Comparison of ENCODE assay signal across 8 cellular contexts in the genomic region with DNA sequence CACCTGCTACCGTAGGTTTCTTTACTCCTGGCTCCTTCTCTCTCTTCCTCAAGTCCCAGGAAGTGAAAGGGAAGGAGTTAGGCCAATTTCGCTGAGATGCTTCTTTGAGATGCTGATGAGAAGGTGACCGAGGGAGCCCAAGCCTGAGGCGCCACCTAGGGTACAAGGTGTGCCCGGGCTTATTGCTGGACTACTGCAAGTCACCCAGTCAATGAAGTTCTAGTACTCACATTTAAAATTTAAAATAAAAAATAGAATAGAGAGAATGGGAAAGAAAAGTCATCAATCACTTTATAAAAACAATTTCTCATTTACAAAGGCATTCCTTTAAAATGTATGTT. TPM values are rescaled to one million over a fixed set of nuclear protein-coding genes. Genes with fewer than 3 reads are reported as not detected.
DNase-seq lines count a peak whose midpoint lies in the region; ATAC-seq, FAIRE-seq and TF ChIP-seq lines count a peak whose summit lies in the region.

No MANE protein-coding gene starts in this region.

- DNase-seq in ELR (ENCODE audit: low read depth) (peak; percentile 62), iPS-NIHi7 (ENCODE audit: extremely low spot score) (peak; percentile 82), natural killer cell (no peak), GM19239 (ENCODE audit: insufficient read length, low spot score) (no peak)
- DNase-seq in activated CD8-positive, alpha-beta T cell treated with anti-CD3 and anti-CD28 coated beads, Interleukin-2, amount 10 ng/mL, durations not matched to agents 7 days and 5 days, result peak; percentile 35
- DNase-seq in activated naive CD4-positive, alpha-beta T cell treated with Interleukin-2 at 50 U/mL for 16 hours, result no peak
- no peak for DNase-seq in stimulated activated CD4-positive, alpha-beta T cell treated with anti-CD3 and anti-CD28 coated beads, Interleukin-4, amount 100 ng/mL, for 4 hours

- no peaks in the 10 kb centered on the region for H3K4me1 Mint-ChIP-seq in activated CD8-positive, alpha-beta T cell treated with anti-CD3 and anti-CD28 coated beads, Interleukin-2, amount 10 ng/mL, durations not matched to agents 7 days and 5 days (ENCODE audit: low read depth)
- no peaks in the 10 kb centered on the region for H3K4me1 Mint-ChIP-seq in natural killer cell

- peak; percentile 60 for TF ChIP-seq CTCF in Loucy (conservative IDR thresholded peaks at IDR 0.05; ENCODE audit: low read length)
- TF ChIP-seq CTCF in natural killer cell (IDR thresholded peaks at IDR 0.05), result no peak

- no peak for ATAC-seq in activated CD8-positive, alpha-beta T cell treated with anti-CD3 and anti-CD28 coated beads, Interleukin-2, amount 10 ng/mL, durations not matched to agents 7 days and 5 days
- ATAC-seq in natural killer cell, result no peak

- no peaks in the 10 kb centered on the region for H3K9me3 ChIP-seq in Loucy (ENCODE audit: insufficient read depth, low read depth, low read length)

- H3F3A ChIP-seq in Loucy (ENCODE audit: low read depth), result no peaks in the 10 kb centered on the region

- no peaks in the 10 kb centered on the region for H3K36me3 ChIP-seq in Loucy (ENCODE audit: insufficient read depth, low read length)

- H2AFZ ChIP-seq in Loucy (ENCODE audit: low read length), result no peak overlapping the region

- no peak overlapping the region for H3K4me3 ChIP-seq in Loucy (ENCODE audit: low read length, poor library complexity, severe bottlenecking)

- H4K20me1 ChIP-seq in Loucy (ENCODE audit: insufficient read depth, low read length, poor library complexity, severe bottlenecking), result no peaks in the 10 kb centered on the region

- H3K27me3 ChIP-seq in Loucy (ENCODE audit: insufficient read depth, low read length, poor library complexity, severe bottlenecking), result no peaks in the 10 kb centered on the region

- intact Hi-C loops in natural killer cell (cut with micrococcal nuclease), result no loop called here

- H3K79me2 ChIP-seq in Loucy (ENCODE audit: insufficient read depth, low read length), result no peaks in the 10 kb centered on the region

- no peak overlapping the region for H3K9ac ChIP-seq in Loucy (ENCODE audit: low read depth, low read length, poor library complexity, severe bottlenecking)

- H3K4me2 ChIP-seq in Loucy (ENCODE audit: low read depth, low read length, poor library complexity, severe bottlenecking), result no peak overlapping the region

- POLR2A ChIA-PET in activated CD8-positive, alpha-beta T cell treated with anti-CD3 and anti-CD28 coated beads, Interleukin-2, amount 10 ng/mL, durations not matched to agents 7 days and 5 days (lab: Charles Lee), result no interaction called here

- H3K4me3 Mint-ChIP-seq in activated CD8-positive, alpha-beta T cell treated with anti-CD3 and anti-CD28 coated beads, Interleukin-2, amount 10 ng/mL, durations not matched to agents 7 days and 5 days, result no peak overlapping the region
- no peak overlapping the region for H3K4me3 Mint-ChIP-seq in natural killer cell

- no peak for FAIRE-seq in GM19239 (lab: Jason Lieb, UNC)

- CTCF ChIA-PET in activated CD8-positive, alpha-beta T cell treated with anti-CD3 and anti-CD28 coated beads, Interleukin-2, amount 10 ng/mL, durations not matched to agents 7 days and 5 days (lab: Charles Lee), result interaction anchor here (0.7 kb wide), 1 partner anchor 208 kb away, joined by 3 read pairs; no protein-coding TSS in a partner anchor

- peaks cover 8% of the 10 kb centered on the region for H3K27me3 Mint-ChIP-seq in activated CD8-positive, alpha-beta T cell treated with anti-CD3 and anti-CD28 coated beads, Interleukin-2, amount 10 ng/mL, durations not matched to agents 7 days and 5 days (ENCODE audit: low read depth)
- H3K27me3 Mint-ChIP-seq in natural killer cell (ENCODE audit: low read depth in 2 of 2), result no peaks in the 10 kb centered on the region

- no peak overlapping the region for H3K27ac Mint-ChIP-seq in activated CD8-positive, alpha-beta T cell treated with anti-CD3 and anti-CD28 coated beads, Interleukin-2, amount 10 ng/mL, durations not matched to agents 7 days and 5 days
- no peak overlapping the region for H3K27ac Mint-ChIP-seq in natural killer cell

- H3K9me3 Mint-ChIP-seq in activated CD8-positive, alpha-beta T cell treated with anti-CD3 and anti-CD28 coated beads, Interleukin-2, amount 10 ng/mL, durations not matched to agents 7 days and 5 days (ENCODE audit: insufficient read depth), result no peaks in the 10 kb centered on the region
- H3K9me3 Mint-ChIP-seq in natural killer cell, result no peaks in the 10 kb centered on the region

- no peaks in the 10 kb centered on the region for H3K36me3 Mint-ChIP-seq in activated CD8-positive, alpha-beta T cell treated with anti-CD3 and anti-CD28 coated beads, Interleukin-2, amount 10 ng/mL, durations not matched to agents 7 days and 5 days (ENCODE audit: low read depth)
- H3K36me3 Mint-ChIP-seq in natural killer cell, result no peaks in the 10 kb centered on the region

- no peaks in the 10 kb centered on the region for H3K4me1 ChIP-seq in Loucy (ENCODE audit: insufficient read depth, low read length, poor library complexity, severe bottlenecking)

- H3K9me2 ChIP-seq in Loucy (replicated peaks; ENCODE audit: low read depth, low read length), result no peaks in the 10 kb centered on the region

RNA-seq across cellular contexts. Expression of a gene that starts 45.3 kb away (rescaled TPM):
- total RNA-seq in activated CD8-positive, alpha-beta T cell treated with anti-CD3 and anti-CD28 coated beads, Interleukin-2, amount 10 ng/mL, durations not matched to agents 7 days and 5 days, result 100 to 1,000 TPM; 118 to 120 TPM
- total RNA-seq in natural killer cell, result 10 to 100 TPM; 47.0 to 71.7 (median 59.2) TPM

Comparison
In these comparisons a context has a peak if more than half of its experiments do, and no peak if none do; other contexts are left out.
1. DNase-seq: peak in ELR (single experiment), activated CD8-positive, alpha-beta T cell treated with anti-CD3 and anti-CD28 coated beads, Interleukin-2, amount 10 ng/mL, durations not matched to agents 7 days and 5 days (single experiment) and iPS-NIHi7 (single experiment); none in natural killer cell (single experiment), GM19239 (single experiment), activated naive CD4-positive, alpha-beta T cell treated with Interleukin-2 at 50 U/mL for 16 hours (single experiment) and stimulated activated CD4-positive, alpha-beta T cell treated with anti-CD3 and anti-CD28 coated beads, Interleukin-4, amount 100 ng/mL, for 4 hours (0 of 2).